ENCODE assay signal across 9 cellular contexts in genomic region chr2:31319391-31320175, GRCh38.
DNase-seq lines count a peak whose midpoint lies in the region; ATAC-seq, FAIRE-seq and TF ChIP-seq lines count a peak whose summit lies in the region.
"Had no signal": no experiment of that assay in that cellular context is flagged by ENCODE, and none has a peak within 500 bp of the region (broad histone marks: within the 10 kb centered on the region; RNA-seq: fewer than 3 reads in every experiment).

No MANE protein-coding gene starts in this region.

- H3K4me3 ChIP-seq in endothelial cell of umbilical vein (replicated peaks in 1 of 3; ENCODE audit: insufficient read depth in 1 of 3, low read depth in 1 of 3, low read length in 3 of 3) (no peak overlapping the region), dorsolateral prefrontal cortex (no peak overlapping the region)
- H3K4me3 ChIP-seq in effector memory CD4-positive, alpha-beta T cell (ENCODE audit: insufficient read depth, low read depth, low read length, poor library complexity, severe bottlenecking): no peak overlapping the region

- no peaks in the 10 kb centered on the region for H3K79me2 ChIP-seq in endothelial cell of umbilical vein (ENCODE audit: control insufficient read depth, insufficient read depth, low read length)

- H3K9ac ChIP-seq in endothelial cell of umbilical vein (replicated peaks; ENCODE audit: extremely low read depth, insufficient read depth, low read length): no peak overlapping the region

- no peak overlapping the region for H3K27ac ChIP-seq in endothelial cell of umbilical vein (ENCODE audit: insufficient read depth, low read depth, low read length)
- no peak overlapping the region for H3K27ac ChIP-seq in effector memory CD4-positive, alpha-beta T cell (ENCODE audit: insufficient read depth, low read length, poor library complexity, severe bottlenecking)
- H3K27ac ChIP-seq in dorsolateral prefrontal cortex: no peak overlapping the region

- H3K9me1 ChIP-seq in endothelial cell of umbilical vein (replicated peaks; ENCODE audit: control insufficient read depth, extremely low read depth, insufficient read depth, low read length): no peaks in the 10 kb centered on the region

- intact Hi-C loops in endothelial cell of umbilical vein (cut with micrococcal nuclease) (no loop called here), dorsolateral prefrontal cortex (cut with DNase I) (loop anchor here in 1 of 2 donors (5.0 kb wide), 1 partner anchor 248 kb away; no protein-coding TSS in a partner anchor)

- H2AFZ ChIP-seq in endothelial cell of umbilical vein (ENCODE audit: low read depth, low read length): no peak overlapping the region

- H3K36me3 ChIP-seq in endothelial cell of umbilical vein (ENCODE audit: control insufficient read depth in 2 of 2, extremely low read depth in 1 of 2, insufficient read depth in 2 of 2, low read length in 2 of 2): no peaks in the 10 kb centered on the region
- no peaks in the 10 kb centered on the region for H3K36me3 ChIP-seq in effector memory CD4-positive, alpha-beta T cell (ENCODE audit: control insufficient read depth, insufficient read depth, low read length)

- FAIRE-seq in endothelial cell of umbilical vein (lab: Jason Lieb, UNC): no peak

- peak; percentile 71 for ATAC-seq in HG02852 (IDR thresholded peaks at IDR 0.05; ENCODE audit: unreplicated experiment)
- ATAC-seq: left colon had no signal

- dilution Hi-C loops in endothelial cell of umbilical vein (cut with MboI; ENCODE audit: extremely low pct_ligation_motif_present, low sequenced_read_pairs): no loop called here

- no TSS peak for BruUV-seq in endothelial cell of umbilical vein (replicated peaks; lab: Mats Ljungman, UMichigan)

- POLR2A ChIA-PET in endothelial cell of umbilical vein (lab: Charles Lee): no interaction called here

- H3K4me1 ChIP-seq in endothelial cell of umbilical vein (ENCODE audit: control insufficient read depth, extremely low read depth, insufficient read depth, low read length): no peaks in the 10 kb centered on the region
- H3K4me1 ChIP-seq in effector memory CD4-positive, alpha-beta T cell (ENCODE audit: control insufficient read depth, insufficient read depth, low read length, poor library complexity, severe bottlenecking): peaks cover 26% of the 10 kb centered on the region

- no peak overlapping the region for H3K4me2 ChIP-seq in endothelial cell of umbilical vein (ENCODE audit: insufficient read depth, low read length)

- H3K9me3 ChIP-seq in endothelial cell of umbilical vein (replicated peaks; ENCODE audit: control insufficient read depth, insufficient read depth, low read length): no peaks in the 10 kb centered on the region
- H3K9me3 ChIP-seq in effector memory CD4-positive, alpha-beta T cell (ENCODE audit: control insufficient read depth, low read length): no peaks in the 10 kb centered on the region

- CTCF ChIA-PET in endothelial cell of umbilical vein (lab: Charles Lee): interaction anchor here (1.1 kb wide), 1 partner anchor 608 kb away, joined by 3 read pairs; no protein-coding TSS in a partner anchor

- TF ChIP-seq CTCF in endothelial cell of umbilical vein (IDR thresholded peaks at IDR 0.05; ENCODE audit: extremely low read depth in 1 of 2, insufficient read depth in 1 of 2, low read depth in 1 of 2, low read length in 2 of 2) (no peak), dorsolateral prefrontal cortex (IDR thresholded peaks at IDR 0.05 in 54 of 56, conservative IDR thresholded peaks at IDR 0.05 in 2 of 56; ENCODE audit: low read depth in 1 of 56, partially characterized antibody in 56 of 56) (no peak)

- no peak for TF ChIP-seq POLR2A in endothelial cell of umbilical vein (IDR thresholded peaks at IDR 0.05; ENCODE audit: low read depth, low read length)

- no peaks in the 10 kb centered on the region for H4K20me1 ChIP-seq in endothelial cell of umbilical vein (replicated peaks; ENCODE audit: control insufficient read depth, extremely low read depth, insufficient read depth, low read length)

- H3K27me3 ChIP-seq in endothelial cell of umbilical vein (ENCODE audit: control insufficient read depth in 2 of 2, insufficient read depth in 2 of 2, low read length in 2 of 2): peaks cover 0 to 3% of the 10 kb centered on the region in 2 experiments
- no peaks in the 10 kb centered on the region for H3K27me3 ChIP-seq in effector memory CD4-positive, alpha-beta T cell (replicated peaks; ENCODE audit: control insufficient read depth, insufficient read depth, low read length, poor library complexity, severe bottlenecking)
- H3K27me3 ChIP-seq in dorsolateral prefrontal cortex: peaks cover 0 to 5% (median 0%) of the 10 kb centered on the region in 45 donors

- DNase-seq in GM04504 (ENCODE audit: low read depth): peak; percentile 47
- peak; percentile 45 to 58 for DNase-seq in NOMO-1 (lab: John Stamatoyannopoulos, UW; ENCODE audit: unreplicated experiment in 2 of 2)
- peak; percentile 51 for DNase-seq in endothelial cell of umbilical vein (ENCODE audit: low read depth, low spot score)
- DNase-seq in smooth muscle cell of the brain vasculature (ENCODE audit: low read depth, low spot score): peak; percentile 89
- DNase-seq in effector memory CD4-positive, alpha-beta T cell: no peak
- no peak for DNase-seq in NCI-H2196 (lab: John Stamatoyannopoulos, UW; ENCODE audit: unreplicated experiment)
- no peak for DNase-seq in dorsolateral prefrontal cortex

TF ChIP-seq in endothelial cell of umbilical vein, 7 proteins besides CTCF, POLR2A, EP300 and RAD21:
- no peak for TF ChIP-seq JUN (IDR thresholded peaks at IDR 0.05; ENCODE audit: borderline replicate concordance, insufficient read depth, insufficient read length, low read depth)
- no peak for TF ChIP-seq EZH2 (IDR thresholded peaks at IDR 0.05; ENCODE audit: borderline replicate concordance, low read depth, low read length, severe bottlenecking)
- no peak for TF ChIP-seq GATA2 (IDR thresholded peaks at IDR 0.05; ENCODE audit: insufficient read depth, insufficient read length, low read depth, low read length)

Comparison
In these comparisons a context has a peak if more than half of its experiments do, and no peak if none do; other contexts are left out.
1. DNase-seq: peak in GM04504 (single experiment), NOMO-1 (2 of 2), endothelial cell of umbilical vein (single experiment) and smooth muscle cell of the brain vasculature (single experiment); none in effector memory CD4-positive, alpha-beta T cell (0 of 3), NCI-H2196 (single experiment) and dorsolateral prefrontal cortex (0 of 10).